Comparison of ENCODE assay signal across 15 cellular contexts in genomic region chr10:130477360-130477759, GRCh38.
DNase-seq lines count a peak whose midpoint lies in the region; ATAC-seq and TF ChIP-seq lines count a peak whose summit lies in the region.
"Had no signal": no experiment of that assay in that cellular context is flagged by ENCODE, and none has a peak within 500 bp of the region (broad histone marks: within the 10 kb centered on the region; RNA-seq: fewer than 3 reads in every experiment).

No MANE protein-coding gene starts in this region.

- no peak overlapping the region for H3K27ac ChIP-seq in body of pancreas
- H3K27ac ChIP-seq: BLaER1 treated with 17β-estradiol and CSF1 and Interleukin-3, amounts not matched to agents 10 nM and 100 nM had no signal

- no peaks in the 10 kb centered on the region for H3K36me3 Mint-ChIP-seq in natural killer cell treated with Interleukin-12 subunit alpha and Interleukin-12 subunit beta and Interleukin-15 and Interleukin-18, amount 100 ng/mL, for 72 hours
- no peaks in the 10 kb centered on the region for H3K36me3 Mint-ChIP-seq in natural killer cell
- H3K36me3 Mint-ChIP-seq: CD8-positive, alpha-beta T cell; IgD-negative memory B cell had no signal

- TF ChIP-seq CTCF in natural killer cell (IDR thresholded peaks at IDR 0.05) = no peak
- no peak for TF ChIP-seq CTCF in body of pancreas (IDR thresholded peaks at IDR 0.05)

- intact Hi-C loops in natural killer cell (cut with micrococcal nuclease) = no loop called here
- intact Hi-C loops in posterior vena cava (cut with DNase I) = no loop called here
- intact Hi-C loops in body of pancreas (cut with DNase I) = no loop called here

- no peaks in the 10 kb centered on the region for H3K4me1 ChIP-seq in body of pancreas

- H3K4me3 ChIP-seq in body of pancreas = no peak overlapping the region
- H3K4me3 ChIP-seq: BLaER1 treated with 17β-estradiol and CSF1 and Interleukin-3, amounts not matched to agents 10 nM and 100 nM; GM12878 had no signal

- no peaks in the 10 kb centered on the region for H3K4me1 Mint-ChIP-seq in natural killer cell treated with Interleukin-12 subunit alpha and Interleukin-12 subunit beta and Interleukin-15 and Interleukin-18, amount 100 ng/mL, for 72 hours (ENCODE audit: low read depth in 2 of 2)
- H3K4me1 Mint-ChIP-seq in natural killer cell = no peaks in the 10 kb centered on the region
- H3K4me1 Mint-ChIP-seq: B cell, IgD-negative memory B cell had no signal

- H3K27me3 ChIP-seq in body of pancreas = no peaks in the 10 kb centered on the region
- H3K27me3 ChIP-seq: BLaER1 treated with 17β-estradiol and CSF1 and Interleukin-3, amounts not matched to agents 10 nM and 100 nM had no signal

- WGBS in body of pancreas, 2 donors = 26% methylated on average over 5 of the region's 5 CpGs; no CpG with 5 or more reads in 1 of the 2 donors

- no peak for TF ChIP-seq POLR2A in body of pancreas (IDR thresholded peaks at IDR 0.05)

- ATAC-seq in natural killer cell treated with Interleukin-12 subunit alpha and Interleukin-12 subunit beta and Interleukin-15 and Interleukin-18, amount 100 ng/mL, for 72 hours = no peak
- ATAC-seq in natural killer cell (no peak), HG02852 (IDR thresholded peaks at IDR 0.05; ENCODE audit: unreplicated experiment) (no peak), body of pancreas (no peak)
- ATAC-seq: CD8-positive, alpha-beta T cell; GM12878 had no signal

- H3K27me3 Mint-ChIP-seq in natural killer cell treated with Interleukin-12 subunit alpha and Interleukin-12 subunit beta and Interleukin-15 and Interleukin-18, amount 100 ng/mL, for 72 hours = no peaks in the 10 kb centered on the region
- no peaks in the 10 kb centered on the region for H3K27me3 Mint-ChIP-seq in natural killer cell (ENCODE audit: low read depth in 2 of 2)
- H3K27me3 Mint-ChIP-seq: B cell had no signal

- H3K9me3 Mint-ChIP-seq in natural killer cell treated with Interleukin-12 subunit alpha and Interleukin-12 subunit beta and Interleukin-15 and Interleukin-18, amount 100 ng/mL, for 72 hours = no peaks in the 10 kb centered on the region
- H3K9me3 Mint-ChIP-seq in natural killer cell = no peaks in the 10 kb centered on the region
- H3K9me3 Mint-ChIP-seq: CD8-positive, alpha-beta T cell; H9 had no signal

- H3K9me3 ChIP-seq in body of pancreas = no peaks in the 10 kb centered on the region
- H3K9me3 ChIP-seq: BLaER1 treated with 17β-estradiol and CSF1 and Interleukin-3, amounts not matched to agents 10 nM and 100 nM had no signal

- no peak overlapping the region for H3K27ac Mint-ChIP-seq in natural killer cell treated with Interleukin-12 subunit alpha and Interleukin-12 subunit beta and Interleukin-15 and Interleukin-18, amount 100 ng/mL, for 72 hours
- H3K27ac Mint-ChIP-seq in natural killer cell = no peak overlapping the region
- H3K27ac Mint-ChIP-seq: B cell; CD8-positive, alpha-beta T cell; H9; IgD-negative memory B cell had no signal

- H3K36me3 ChIP-seq in body of pancreas (replicated peaks in 1 of 2; ENCODE audit: insufficient read depth in 1 of 2, low read depth in 2 of 2) = no peaks in the 10 kb centered on the region
- H3K36me3 ChIP-seq: BLaER1 treated with 17β-estradiol and CSF1 and Interleukin-3, amounts not matched to agents 10 nM and 100 nM had no signal

- H3K4me3 Mint-ChIP-seq in natural killer cell treated with Interleukin-12 subunit alpha and Interleukin-12 subunit beta and Interleukin-15 and Interleukin-18, amount 100 ng/mL, for 72 hours = no peak overlapping the region
- no peak overlapping the region for H3K4me3 Mint-ChIP-seq in natural killer cell
- H3K4me3 Mint-ChIP-seq: B cell; CD8-positive, alpha-beta T cell; H9; IgD-negative memory B cell had no signal

- peak; percentile 45 for DNase-seq in natural killer cell treated with Interleukin-12 subunit alpha and Interleukin-12 subunit beta and Interleukin-15 and Interleukin-18, amount 100 ng/mL, for 72 hours (ENCODE audit: low spot score)
- no peak for DNase-seq in natural killer cell
- peak; percentile 27 for DNase-seq in iPS-NIHi11 (ENCODE audit: low spot score)
- DNase-seq in posterior vena cava (ENCODE audit: low spot score) = peak; percentile 50
- DNase-seq in body of pancreas = no peak
- DNase-seq: Calu3; CD8-positive, alpha-beta T cell; DMS79 treated with DMSO at 0.1 percent for 48 hours; GOT3; H9 had no signal

Comparison
In these comparisons a context has a peak if more than half of its experiments do, and no peak if none do; other contexts are left out.
1. DNase-seq: peak in natural killer cell treated with Interleukin-12 subunit alpha and Interleukin-12 subunit beta and Interleukin-15 and Interleukin-18, amount 100 ng/mL, for 72 hours (single experiment), iPS-NIHi11 (single experiment) and posterior vena cava (single experiment); none in natural killer cell (single experiment) and body of pancreas (0 of 4).